Comparison of ENCODE assay signal across 1 cellular context in genomic region chr6:134240664-134241431, GRCh38.
TF ChIP-seq lines count a peak whose summit lies in the region.

No MANE protein-coding gene starts in this region.

TF ChIP-seq in SK-N-SH, 30 proteins besides CTCF, POLR2A, EP300 and RAD21 (continued from another document):
- TF ChIP-seq REST (IDR thresholded peaks at IDR 0.05; ENCODE audit: low read depth, low read length) (no peak), ELF1 (IDR thresholded peaks at IDR 0.05) (no peak)
TF ChIP-seq in SK-N-SH: peak in this region for 0.
